Comparison of ENCODE assay signal across 12 cellular contexts in genomic region chr2:9102861-9103662, GRCh38.
DNase-seq lines count a peak whose midpoint lies in the region; ATAC-seq and TF ChIP-seq lines count a peak whose summit lies in the region.
"Had no signal": no experiment of that assay in that cellular context is flagged by ENCODE, and none has a peak within 500 bp of the region (broad histone marks: within the 10 kb centered on the region; RNA-seq: fewer than 3 reads in every experiment).

No MANE protein-coding gene starts in this region.

- BruUV-seq in Calu3 (replicated peaks; lab: Mats Ljungman, UMichigan), result no TSS peak

- no peaks in the 10 kb centered on the region for H3K79me2 ChIP-seq in osteoblast (ENCODE audit: insufficient read depth, low read length)

- no peaks in the 10 kb centered on the region for H3K9me3 ChIP-seq in osteoblast (ENCODE audit: low read depth, low read length)
- H3K9me3 ChIP-seq: right atrium auricular region had no signal

- H3K9me3 Mint-ChIP-seq in Calu3 (ENCODE audit: low read depth, unreplicated experiment) (no peaks in the 10 kb centered on the region), nephron (no peaks in the 10 kb centered on the region)

- no peaks in the 10 kb centered on the region for H3K36me3 ChIP-seq in osteoblast (ENCODE audit: insufficient read depth, low read length)
- H3K36me3 ChIP-seq: right atrium auricular region had no signal

- H3K27me3 Mint-ChIP-seq in Calu3 (ENCODE audit: unreplicated experiment) (no peaks in the 10 kb centered on the region), nephron (ENCODE audit: low read depth) (peaks cover 38% of the 10 kb centered on the region)

- H3K4me3 ChIP-seq in epithelial cell of proximal tubule (ENCODE audit: low read depth, low read length) (no peak overlapping the region), osteoblast (ENCODE audit: insufficient read depth, low read length) (no peak overlapping the region)
- H3K4me3 ChIP-seq: right atrium auricular region had no signal

- DNase-seq in Calu3 (peak; percentile 63), NCI-H2171 (lab: John Stamatoyannopoulos, UW) (peak; percentile 49), epithelial cell of proximal tubule (ENCODE audit: low read depth) (no peak), DMS53 (lab: John Stamatoyannopoulos, UW) (no peak), GM13976 (ENCODE audit: low spot score) (no peak), osteoblast (ENCODE audit: insufficient read length, low spot score, missing footprints) (no peak)
- DNase-seq: activated CD8-positive, alpha-beta memory T cell treated with anti-CD3 and anti-CD28 coated beads for 24 hours; NCI-H69 had no signal

- no peak overlapping the region for H3K27ac ChIP-seq in osteoblast (ENCODE audit: low read depth, low read length)
- H3K27ac ChIP-seq: KMS-11, right atrium auricular region had no signal

- no peaks in the 10 kb centered on the region for H4K20me1 ChIP-seq in osteoblast (ENCODE audit: insufficient read depth, low read length)

- TF ChIP-seq CTCF in Calu3 (IDR thresholded peaks at IDR 0.05; ENCODE audit: unreplicated experiment), result no peak
- TF ChIP-seq CTCF in epithelial cell of proximal tubule (conservative IDR thresholded peaks at IDR 0.05; ENCODE audit: low read depth, low read length), result peak; percentile 27
- no peak for TF ChIP-seq CTCF in nephron (IDR thresholded peaks at IDR 0.05; ENCODE audit: unreplicated experiment in 3 of 3)
- no peak for TF ChIP-seq CTCF in GM13976 (IDR thresholded peaks at IDR 0.05; ENCODE audit: borderline replicate concordance, control extremely low read depth, extremely low read depth, insufficient read depth, missing control alignments)
- TF ChIP-seq CTCF in osteoblast (IDR thresholded peaks at IDR 0.05; ENCODE audit: extremely low read depth, low read depth, low read length), result no peak

- H3K27me3 ChIP-seq in osteoblast (ENCODE audit: insufficient read depth, low read length), result no peaks in the 10 kb centered on the region
- H3K27me3 ChIP-seq: right atrium auricular region had no signal

- H3K27ac Mint-ChIP-seq in Calu3 (ENCODE audit: unreplicated experiment) (peak overlapping the region; percentile 24), nephron (peak overlapping the region; percentile 32 to 83 (median 57))

- H3K4me1 Mint-ChIP-seq in Calu3 (ENCODE audit: low read depth, unreplicated experiment) (peaks cover 26% of the 10 kb centered on the region), nephron (peaks cover 42% of the 10 kb centered on the region)

- H2AFZ ChIP-seq in osteoblast (ENCODE audit: low read length), result no peak overlapping the region

- intact Hi-C loops in Calu3 (cut with micrococcal nuclease; ENCODE audit: unreplicated experiment), result no loop called here

- in situ Hi-C loops in GM13976 (cut with MboI; ENCODE audit: low sequenced_read_pairs, unreplicated experiment), result no loop called here

- no peak overlapping the region for H3K4me2 ChIP-seq in osteoblast (ENCODE audit: insufficient read depth, low read length)
- H3K4me2 ChIP-seq: KMS-11 had no signal

- H3K36me3 Mint-ChIP-seq in Calu3 (ENCODE audit: insufficient read depth, unreplicated experiment), result peaks cover 6% of the 10 kb centered on the region
- no peaks in the 10 kb centered on the region for H3K36me3 Mint-ChIP-seq in nephron (ENCODE audit: low read depth)

- CTCF ChIA-PET in Calu3 (lab: Charles Lee), result interaction anchor here (0.5 to 1.8 kb wide), 6 partner anchors 11 to 609 kb away, joined by 3 to 5 read pairs (median 3); no protein-coding TSS in a partner anchor

- ATAC-seq in HG02981 (IDR thresholded peaks at IDR 0.05; ENCODE audit: unreplicated experiment), result no peak

- H3K4me1 ChIP-seq in osteoblast (ENCODE audit: insufficient read depth, low read length), result peaks cover 9% of the 10 kb centered on the region

- H3K4me3 Mint-ChIP-seq in Calu3 (ENCODE audit: low read depth, unreplicated experiment) (peak overlapping the region; percentile 57), nephron (peak overlapping the region in 1 of 3 experiments; percentile 19)

Comparison
In these comparisons a context has a peak if more than half of its experiments do, and no peak if none do; other contexts are left out.
1. DNase-seq: peak in Calu3 (single experiment) and NCI-H2171 (single experiment); none in epithelial cell of proximal tubule (single experiment), DMS53 (single experiment), GM13976 (single experiment) and osteoblast (single experiment).